In the genomic region with DNA sequence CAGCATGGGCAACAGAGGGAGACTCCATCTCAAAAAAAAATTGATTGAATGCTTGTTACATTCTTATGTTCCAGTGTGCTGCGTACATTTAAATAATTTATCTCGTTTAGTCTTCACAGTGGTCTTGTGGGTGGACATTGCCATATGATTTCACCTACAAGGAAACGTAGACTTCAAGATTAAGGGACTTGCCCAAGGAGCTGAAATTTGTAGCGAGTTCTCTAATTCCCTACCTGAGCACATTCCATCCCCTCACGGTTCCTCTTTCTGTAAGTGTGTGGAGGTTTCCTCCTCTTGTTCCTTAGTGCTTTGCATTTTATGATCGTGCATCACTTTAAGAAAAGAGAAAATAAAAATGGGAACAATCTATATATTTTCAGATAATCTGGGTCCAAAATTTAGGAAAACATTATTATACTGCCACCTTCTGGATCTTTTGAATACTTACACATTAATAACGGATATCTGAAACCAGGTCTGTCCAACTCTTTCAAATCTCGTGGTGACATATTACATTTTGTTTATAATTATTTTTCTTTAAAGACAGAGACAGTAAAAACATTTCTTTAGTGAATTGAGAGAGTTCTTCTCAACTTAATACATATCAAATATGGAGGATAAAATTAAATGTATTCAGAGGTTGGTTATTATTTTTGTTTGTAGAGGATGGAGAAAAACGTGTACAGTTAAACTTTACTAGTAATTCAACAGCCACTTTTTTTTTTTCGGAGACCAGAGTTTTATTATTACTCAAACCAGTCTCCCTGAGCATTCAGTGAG, we compare ENCODE assay signal across 8 cellular contexts. TPM values are rescaled to one million over a fixed set of nuclear protein-coding genes. Genes with fewer than 3 reads are reported as not detected.
A peak's percentile ranks its signal among the peaks of the same experiment; 100 is the strongest.
DNase-seq lines count a peak whose midpoint lies in the region; ATAC-seq, FAIRE-seq and TF ChIP-seq lines count a peak whose summit lies in the region.

No MANE protein-coding gene starts in this region.

- no peak for TF ChIP-seq POLR2A in suprapubic skin (IDR thresholded peaks at IDR 0.05)

- H3K4me1 ChIP-seq in suprapubic skin = no peaks in the 10 kb centered on the region

- DNase-seq in natural killer cell = no peak
- DNase-seq in natural killer cell treated with Interleukin-12 subunit alpha and Interleukin-12 subunit beta and Interleukin-15 and Interleukin-18, amount 100 ng/mL, for 72 hours (ENCODE audit: low spot score) = no peak
- peak; percentile 55 for DNase-seq in NCI-H1105 treated with DMSO at 0.1 percent for 48 hours (lab: John Stamatoyannopoulos, UW)
- DNase-seq in globus pallidus (ENCODE audit: low spot score) = peak; percentile 18
- DNase-seq in suprapubic skin (ENCODE audit: low spot score in 2 of 2) = no peak
- no peak for DNase-seq in sciatic nerve (ENCODE audit: low spot score)
- no peak for DNase-seq in T-helper 9 cell

- TF ChIP-seq EP300 in suprapubic skin (IDR thresholded peaks at IDR 0.05) = no peak

- H3K4me3 ChIP-seq in suprapubic skin = no peak overlapping the region

- WGBS in suprapubic skin = 37% methylated on average over 10 of the region's 10 CpGs

- no peaks in the 10 kb centered on the region for H3K36me3 Mint-ChIP-seq in natural killer cell
- H3K36me3 Mint-ChIP-seq in natural killer cell treated with Interleukin-12 subunit alpha and Interleukin-12 subunit beta and Interleukin-15 and Interleukin-18, amount 100 ng/mL, for 72 hours = peaks cover 6% of the 10 kb centered on the region

- intact Hi-C loops in natural killer cell (cut with micrococcal nuclease) (loop anchor here (1.0 to 5.0 kb wide), 3 partner anchors 124 to 1297 kb away; a partner anchor contains a TSS), sciatic nerve (cut with DNase I) (no loop called here)

- no peak overlapping the region for H3K27ac Mint-ChIP-seq in natural killer cell
- H3K27ac Mint-ChIP-seq in natural killer cell treated with Interleukin-12 subunit alpha and Interleukin-12 subunit beta and Interleukin-15 and Interleukin-18, amount 100 ng/mL, for 72 hours = no peak overlapping the region

- H3K4me3 Mint-ChIP-seq in natural killer cell = no peak overlapping the region
- no peak overlapping the region for H3K4me3 Mint-ChIP-seq in natural killer cell treated with Interleukin-12 subunit alpha and Interleukin-12 subunit beta and Interleukin-15 and Interleukin-18, amount 100 ng/mL, for 72 hours

- peak; percentile 85 for TF ChIP-seq CTCF in natural killer cell (IDR thresholded peaks at IDR 0.05)
- peak; percentile 29 to 33 for TF ChIP-seq CTCF in suprapubic skin (IDR thresholded peaks at IDR 0.05)

- H3K27ac ChIP-seq in suprapubic skin = no peak overlapping the region

- no peaks in the 10 kb centered on the region for H3K9me3 Mint-ChIP-seq in natural killer cell
- no peaks in the 10 kb centered on the region for H3K9me3 Mint-ChIP-seq in natural killer cell treated with Interleukin-12 subunit alpha and Interleukin-12 subunit beta and Interleukin-15 and Interleukin-18, amount 100 ng/mL, for 72 hours

- peak in 1 of 3 donors; percentile 59 for ATAC-seq in natural killer cell
- ATAC-seq in natural killer cell treated with Interleukin-12 subunit alpha and Interleukin-12 subunit beta and Interleukin-15 and Interleukin-18, amount 100 ng/mL, for 72 hours = no peak
- ATAC-seq in sciatic nerve = no peak

- no peaks in the 10 kb centered on the region for H3K36me3 ChIP-seq in suprapubic skin

- no peaks in the 10 kb centered on the region for H3K4me1 Mint-ChIP-seq in natural killer cell
- H3K4me1 Mint-ChIP-seq in natural killer cell treated with Interleukin-12 subunit alpha and Interleukin-12 subunit beta and Interleukin-15 and Interleukin-18, amount 100 ng/mL, for 72 hours (ENCODE audit: low read depth in 2 of 2) = peaks cover 0 to 4% of the 10 kb centered on the region in 2 donors

- no peaks in the 10 kb centered on the region for H3K9me3 ChIP-seq in suprapubic skin

- no peaks in the 10 kb centered on the region for H3K27me3 ChIP-seq in suprapubic skin

- H3K27me3 Mint-ChIP-seq in natural killer cell (ENCODE audit: low read depth in 2 of 2) = peaks cover 4 to 7% of the 10 kb centered on the region in 2 donors
- peaks cover 4 to 11% of the 10 kb centered on the region in 2 donors for H3K27me3 Mint-ChIP-seq in natural killer cell treated with Interleukin-12 subunit alpha and Interleukin-12 subunit beta and Interleukin-15 and Interleukin-18, amount 100 ng/mL, for 72 hours

- FAIRE-seq in TTC549 (lab: Jason Lieb, UNC) = peak; percentile 94

RNA-seq across cellular contexts. Expression of a gene that starts 29.9 kb away (rescaled TPM):
- not detected for total RNA-seq in natural killer cell
- not detected for total RNA-seq in natural killer cell treated with Interleukin-12 subunit alpha and Interleukin-12 subunit beta and Interleukin-15 and Interleukin-18, amount 100 ng/mL, for 72 hours
- total RNA-seq in suprapubic skin = 10 to 100 TPM in 3 of 4 donors, 1 to 10 TPM in 1; 9.2 to 45.6 (median 15.7) TPM
- total RNA-seq in sciatic nerve = 37.4 TPM

RNA-seq across cellular contexts. Expression of a gene that starts 38.2 kb away (rescaled TPM):
- total RNA-seq in natural killer cell (1 to 10 TPM; 3.4 to 5.2 (median 3.9) TPM), suprapubic skin (1 to 10 TPM; 3.9 to 8.7 (median 7.3) TPM), sciatic nerve (10.9 TPM)
- 10 to 100 TPM in 1 of 2 donors, 1 to 10 TPM in 1; 3.7 to 11.2 TPM for total RNA-seq in natural killer cell treated with Interleukin-12 subunit alpha and Interleukin-12 subunit beta and Interleukin-15 and Interleukin-18, amount 100 ng/mL, for 72 hours

RNA-seq across cellular contexts. Expression of a gene that starts 44.3 kb away (rescaled TPM):
- total RNA-seq in natural killer cell (1,000 to 10,000 TPM in 2 of 3 donors, 100 to 1,000 TPM in 1; 961 to 1,288 (median 1,179) TPM), suprapubic skin (100 to 1,000 TPM; 242 to 737 (median 403) TPM), sciatic nerve (1,013 TPM)
- 1,000 to 10,000 TPM in 1 of 2 donors, 100 to 1,000 TPM in 1; 886 to 1,034 TPM for total RNA-seq in natural killer cell treated with Interleukin-12 subunit alpha and Interleukin-12 subunit beta and Interleukin-15 and Interleukin-18, amount 100 ng/mL, for 72 hours

Comparison
In these comparisons a context has a peak if more than half of its experiments do, and no peak if none do; other contexts are left out.
1. DNase-seq: peak in NCI-H1105 treated with DMSO at 0.1 percent for 48 hours (single experiment) and globus pallidus (single experiment); none in natural killer cell (single experiment), natural killer cell treated with Interleukin-12 subunit alpha and Interleukin-12 subunit beta and Interleukin-15 and Interleukin-18, amount 100 ng/mL, for 72 hours (single experiment), suprapubic skin (0 of 2), sciatic nerve (single experiment) and T-helper 9 cell (single experiment).
2. RNA of a gene that starts 29.9 kb away (total RNA-seq): 37.4 TPM in sciatic nerve (single experiment) and 9.2 to 45.6 TPM in suprapubic skin; not detected in natural killer cell treated with Interleukin-12 subunit alpha and Interleukin-12 subunit beta and Interleukin-15 and Interleukin-18, amount 100 ng/mL, for 72 hours and not detected in natural killer cell; every median in the first group is over 4 times any median in the second.